ENCODE assay signal across 1 cellular context in genomic region chr7:100124301-100125229, GRCh38.
A peak's percentile ranks its signal among the peaks of the same experiment; 100 is the strongest.
TF ChIP-seq lines count a peak whose summit lies in the region.

No MANE protein-coding gene starts in this region.

TF ChIP-seq in K562, 482 proteins besides CTCF, POLR2A, EP300 and RAD21 (continued from another document and continues in another):
- TF ChIP-seq HOMEZ (CRISPR knock-in tag; IDR thresholded peaks at IDR 0.05) (no peak), MCM5 (IDR thresholded peaks at IDR 0.05; ENCODE audit: low read depth) (no peak), NEUROD1 (IDR thresholded peaks at IDR 0.05; ENCODE audit: borderline replicate concordance, low read depth, low read length, partially characterized antibody) (no peak), ZBTB11 (CRISPR knock-in tag; IDR thresholded peaks at IDR 0.05) (no peak), NR1H2 (CRISPR knock-in tag; IDR thresholded peaks at IDR 0.05) (no peak), POLR2B (IDR thresholded peaks at IDR 0.05; ENCODE audit: low read depth, partially characterized antibody) (peak; percentile 27), FOXJ2 (tag; IDR thresholded peaks at IDR 0.05) (no peak), HDAC2 (IDR thresholded peaks at IDR 0.05) (peak; percentile 17; the same call in 1 of the 2 replicates), SIN3B (IDR thresholded peaks at IDR 0.05; ENCODE audit: low read depth) (no peak), U2AF2 (optimal IDR thresholded peaks at IDR 0.05; ENCODE audit: low read depth, low read length) (no peak), SLC30A9 (CRISPR knock-in tag; IDR thresholded peaks at IDR 0.05) (no peak), FIP1L1 (IDR thresholded peaks at IDR 0.05; ENCODE audit: low read depth, low read length, poor library complexity, severe bottlenecking) (no peak), DPF2 (IDR thresholded peaks at IDR 0.05) (0 out of 2 replicates have a peak, but pooled peaks have one; percentile 25), ZSCAN32 (CRISPR knock-in tag; IDR thresholded peaks at IDR 0.05) (no peak), ZNF263 (CRISPR knock-in tag; IDR thresholded peaks at IDR 0.05; ENCODE audit: borderline replicate concordance) (peak; percentile 62; the same call in 1 of the 2 replicates), NKRF (IDR thresholded peaks at IDR 0.05; ENCODE audit: borderline replicate concordance) (no peak), ZNF217 (CRISPR knock-in tag; IDR thresholded peaks at IDR 0.05) (no peak), ZNF57 (CRISPR knock-in tag; IDR thresholded peaks at IDR 0.05) (no peak), TOE1 (IDR thresholded peaks at IDR 0.05; ENCODE audit: borderline replicate concordance) (no peak), TOE1 (CRISPR knock-in tag; IDR thresholded peaks at IDR 0.05; ENCODE audit: borderline replicate concordance, low read depth) (no peak), TCF3 (CRISPR knock-in tag; IDR thresholded peaks at IDR 0.05) (peak; percentile 9; the same call in 1 of the 2 replicates), SUPT5H (IDR thresholded peaks at IDR 0.05) (0 out of 2 replicates have a peak, but pooled peaks have one; percentile 11), MCM7 (IDR thresholded peaks at IDR 0.05) (no peak), ZNF644 (tag; IDR thresholded peaks at IDR 0.05; ENCODE audit: low read depth) (no peak), RB1 (IDR thresholded peaks at IDR 0.05; ENCODE audit: low read depth) (no peak), NR4A1 (CRISPR knock-in tag; IDR thresholded peaks at IDR 0.05) (no peak), NR4A1 (tag; IDR thresholded peaks at IDR 0.05) (peak; percentile 75; the same call in 1 of the 2 replicates), CCAR2 (IDR thresholded peaks at IDR 0.05; ENCODE audit: low read depth, low read length) (no peak), CREB1 (IDR thresholded peaks at IDR 0.05) (no peak), CREB1 (CRISPR knock-in tag; IDR thresholded peaks at IDR 0.05) (no peak), ZNF134 (CRISPR knock-in tag; conservative IDR thresholded peaks at IDR 0.05) (no peak), KLF1 (tag; IDR thresholded peaks at IDR 0.05) (no peak), HDAC3 (IDR thresholded peaks at IDR 0.05; ENCODE audit: borderline replicate concordance, partially characterized antibody) (no peak), RBM15 (IDR thresholded peaks at IDR 0.05; ENCODE audit: insufficient read depth, low read length) (no peak), ZFP36 (IDR thresholded peaks at IDR 0.05; ENCODE audit: low read depth, low read length, partially characterized antibody) (no peak), ETV1 (tag; conservative IDR thresholded peaks at IDR 0.05; ENCODE audit: low read depth) (no peak; the same call in 1 of the 2 replicates), MAFG (tag; conservative IDR thresholded peaks at IDR 0.05) (no peak), CC2D1A (IDR thresholded peaks at IDR 0.05) (no peak), U2AF1 (optimal IDR thresholded peaks at IDR 0.05; ENCODE audit: low read depth, low read length) (no peak), ZBTB7A (IDR thresholded peaks at IDR 0.05; ENCODE audit: borderline replicate concordance, control insufficient read depth, low read depth, low read length) (no peak), ZNF77 (CRISPR knock-in tag; IDR thresholded peaks at IDR 0.05) (no peak), PHB (CRISPR knock-in tag; IDR thresholded peaks at IDR 0.05) (no peak), EGR1 (conservative IDR thresholded peaks at IDR 0.05) (no peak), NR2C2 (CRISPR knock-in tag; IDR thresholded peaks at IDR 0.05) (no peak), NR2C2 (tag; IDR thresholded peaks at IDR 0.05) (no peak), MNT (conservative IDR thresholded peaks at IDR 0.05) (0 out of 4 replicates have a peak, but pooled peaks of 1 of the 2 experiments have one; percentile 14), LARP7 (IDR thresholded peaks at IDR 0.05) (no peak), SRSF7 (optimal IDR thresholded peaks at IDR 0.05; ENCODE audit: low read depth, low read length) (no peak), CREM (IDR thresholded peaks at IDR 0.05; ENCODE audit: low read depth) (no peak), ZNF197 (CRISPR knock-in tag; IDR thresholded peaks at IDR 0.05; ENCODE audit: low read depth) (no peak), DMBX1 (CRISPR knock-in tag; IDR thresholded peaks at IDR 0.05; ENCODE audit: borderline replicate concordance) (peak; percentile 75; the same call in 1 of the 2 replicates), PKNOX1 (IDR thresholded peaks at IDR 0.05) (peak; percentile 50), ZNF507 (tag; conservative IDR thresholded peaks at IDR 0.05) (no peak), GATA2 (CRISPR knock-in tag; IDR thresholded peaks at IDR 0.05) (no peak), HMG20A (CRISPR knock-in tag; conservative IDR thresholded peaks at IDR 0.05) (no peak), PTTG1 (tag; IDR thresholded peaks at IDR 0.05; ENCODE audit: low read depth) (no peak)
- TF ChIP-seq, protein P1, sequence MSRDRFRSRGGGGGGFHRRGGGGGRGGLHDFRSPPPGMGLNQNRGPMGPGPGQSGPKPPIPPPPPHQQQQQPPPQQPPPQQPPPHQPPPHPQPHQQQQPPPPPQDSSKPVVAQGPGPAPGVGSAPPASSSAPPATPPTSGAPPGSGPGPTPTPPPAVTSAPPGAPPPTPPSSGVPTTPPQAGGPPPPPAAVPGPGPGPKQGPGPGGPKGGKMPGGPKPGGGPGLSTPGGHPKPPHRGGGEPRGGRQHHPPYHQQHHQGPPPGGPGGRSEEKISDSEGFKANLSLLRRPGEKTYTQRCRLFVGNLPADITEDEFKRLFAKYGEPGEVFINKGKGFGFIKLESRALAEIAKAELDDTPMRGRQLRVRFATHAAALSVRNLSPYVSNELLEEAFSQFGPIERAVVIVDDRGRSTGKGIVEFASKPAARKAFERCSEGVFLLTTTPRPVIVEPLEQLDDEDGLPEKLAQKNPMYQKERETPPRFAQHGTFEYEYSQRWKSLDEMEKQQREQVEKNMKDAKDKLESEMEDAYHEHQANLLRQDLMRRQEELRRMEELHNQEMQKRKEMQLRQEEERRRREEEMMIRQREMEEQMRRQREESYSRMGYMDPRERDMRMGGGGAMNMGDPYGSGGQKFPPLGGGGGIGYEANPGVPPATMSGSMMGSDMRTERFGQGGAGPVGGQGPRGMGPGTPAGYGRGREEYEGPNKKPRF (IDR thresholded peaks at IDR 0.05; ENCODE audit: low read depth, low read length): no peak
- TF ChIP-seq, protein P2, sequence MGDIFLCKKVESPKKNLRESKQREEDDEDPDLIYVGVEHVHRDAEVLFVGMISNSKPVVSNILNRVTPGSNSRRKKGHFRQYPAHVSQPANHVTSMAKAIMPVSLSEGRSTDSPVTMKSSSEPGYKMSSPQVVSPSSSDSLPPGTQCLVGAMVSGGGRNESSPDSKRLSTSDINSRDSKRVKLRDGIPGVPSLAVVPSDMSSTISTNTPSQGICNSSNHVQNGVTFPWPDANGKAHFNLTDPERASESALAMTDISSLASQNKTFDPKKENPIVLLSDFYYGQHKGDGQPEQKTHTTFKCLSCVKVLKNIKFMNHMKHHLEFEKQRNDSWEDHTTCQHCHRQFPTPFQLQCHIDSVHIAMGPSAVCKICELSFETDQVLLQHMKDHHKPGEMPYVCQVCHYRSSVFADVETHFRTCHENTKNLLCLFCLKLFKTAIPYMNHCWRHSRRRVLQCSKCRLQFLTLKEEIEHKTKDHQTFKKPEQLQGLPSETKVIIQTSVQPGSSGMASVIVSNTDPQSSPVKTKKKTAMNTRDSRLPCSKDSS (IDR thresholded peaks at IDR 0.05; ENCODE audit: low read depth, partially characterized antibody): no peak
- TF ChIP-seq, protein P3, sequence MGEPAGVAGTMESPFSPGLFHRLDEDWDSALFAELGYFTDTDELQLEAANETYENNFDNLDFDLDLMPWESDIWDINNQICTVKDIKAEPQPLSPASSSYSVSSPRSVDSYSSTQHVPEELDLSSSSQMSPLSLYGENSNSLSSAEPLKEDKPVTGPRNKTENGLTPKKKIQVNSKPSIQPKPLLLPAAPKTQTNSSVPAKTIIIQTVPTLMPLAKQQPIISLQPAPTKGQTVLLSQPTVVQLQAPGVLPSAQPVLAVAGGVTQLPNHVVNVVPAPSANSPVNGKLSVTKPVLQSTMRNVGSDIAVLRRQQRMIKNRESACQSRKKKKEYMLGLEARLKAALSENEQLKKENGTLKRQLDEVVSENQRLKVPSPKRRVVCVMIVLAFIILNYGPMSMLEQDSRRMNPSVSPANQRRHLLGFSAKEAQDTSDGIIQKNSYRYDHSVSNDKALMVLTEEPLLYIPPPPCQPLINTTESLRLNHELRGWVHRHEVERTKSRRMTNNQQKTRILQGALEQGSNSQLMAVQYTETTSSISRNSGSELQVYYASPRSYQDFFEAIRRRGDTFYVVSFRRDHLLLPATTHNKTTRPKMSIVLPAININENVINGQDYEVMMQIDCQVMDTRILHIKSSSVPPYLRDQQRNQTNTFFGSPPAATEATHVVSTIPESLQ (CRISPR knock-in tag; IDR thresholded peaks at IDR 0.05): no peak
- TF ChIP-seq, protein P4, sequence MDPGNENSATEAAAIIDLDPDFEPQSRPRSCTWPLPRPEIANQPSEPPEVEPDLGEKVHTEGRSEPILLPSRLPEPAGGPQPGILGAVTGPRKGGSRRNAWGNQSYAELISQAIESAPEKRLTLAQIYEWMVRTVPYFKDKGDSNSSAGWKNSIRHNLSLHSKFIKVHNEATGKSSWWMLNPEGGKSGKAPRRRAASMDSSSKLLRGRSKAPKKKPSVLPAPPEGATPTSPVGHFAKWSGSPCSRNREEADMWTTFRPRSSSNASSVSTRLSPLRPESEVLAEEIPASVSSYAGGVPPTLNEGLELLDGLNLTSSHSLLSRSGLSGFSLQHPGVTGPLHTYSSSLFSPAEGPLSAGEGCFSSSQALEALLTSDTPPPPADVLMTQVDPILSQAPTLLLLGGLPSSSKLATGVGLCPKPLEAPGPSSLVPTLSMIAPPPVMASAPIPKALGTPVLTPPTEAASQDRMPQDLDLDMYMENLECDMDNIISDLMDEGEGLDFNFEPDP (CRISPR knock-in tag; IDR thresholded peaks at IDR 0.05): no peak
